8 cellular contexts compared by ENCODE assay signal in the genomic region with DNA sequence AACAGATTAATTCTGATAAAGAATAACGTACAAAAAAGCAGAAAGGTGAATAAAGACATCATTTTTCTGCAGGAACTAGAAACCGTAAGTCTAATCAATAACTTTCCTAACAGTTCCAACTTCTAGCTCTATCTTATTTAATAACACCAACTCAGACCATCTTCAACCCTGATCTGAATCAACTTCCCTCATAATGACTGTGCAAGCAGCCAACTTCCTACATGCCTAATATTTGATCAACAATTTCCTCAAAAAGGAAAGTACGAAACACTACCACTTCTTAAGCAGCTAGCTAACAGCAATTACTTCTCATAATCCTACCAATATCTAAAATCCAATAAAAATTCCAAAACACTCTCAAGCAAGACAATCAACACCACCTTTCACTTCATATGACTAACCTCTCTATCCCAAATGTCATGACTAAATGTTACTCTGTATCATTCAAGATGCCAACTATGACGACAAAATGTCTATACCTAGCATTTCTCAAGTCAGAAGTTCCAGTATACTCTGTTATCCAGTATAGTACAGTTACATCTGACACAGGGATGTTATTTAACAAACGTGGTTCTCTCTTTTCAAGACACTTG. TPM values are rescaled to one million over a fixed set of nuclear protein-coding genes. Genes with fewer than 3 reads are reported as not detected.
DNase-seq lines count a peak whose midpoint lies in the region; ATAC-seq and TF ChIP-seq lines count a peak whose summit lies in the region.

No MANE protein-coding gene starts in this region.

- H3K27me3 ChIP-seq in SJSA1 (replicated peaks) = no peaks in the 10 kb centered on the region
- H3K27me3 ChIP-seq in gastrocnemius medialis = no peaks in the 10 kb centered on the region

- no peaks in the 10 kb centered on the region for H3K9me3 ChIP-seq in SJSA1 (replicated peaks)
- no peaks in the 10 kb centered on the region for H3K9me3 ChIP-seq in gastrocnemius medialis

- H3K36me3 ChIP-seq in SJSA1 (peaks cover 7% of the 10 kb centered on the region; the same call in 1 of the 2 replicates), gastrocnemius medialis (no peaks in the 10 kb centered on the region)

- intact Hi-C loops in gastrocnemius medialis (cut with DNase I; ENCODE audit: low total_unique reads) (no loop called here), posterior vena cava (cut with DNase I) (no loop called here)

- no peak for TF ChIP-seq CTCF in gastrocnemius medialis (IDR thresholded peaks at IDR 0.05 in 4 of 5, conservative IDR thresholded peaks at IDR 0.05 in 1 of 5)

- DNase-seq in SKM-1 treated with dmso at 0.1 percent for 144 hours (lab: John Stamatoyannopoulos, UW; ENCODE audit: unreplicated experiment) = peak; percentile 32
- DNase-seq in SKM-1 (lab: John Stamatoyannopoulos, UW; ENCODE audit: unreplicated experiment) = no peak
- peak in 1 of 2 experiments; percentile 9 for DNase-seq in SJSA1 (ENCODE audit: low read depth in 1 of 2, low spot score in 2 of 2)
- peak; percentile 10 for DNase-seq in fibroblast of peridontal ligament (ENCODE audit: extremely low read depth)
- no peak for DNase-seq in gastrocnemius medialis
- no peak for DNase-seq in posterior vena cava (ENCODE audit: low spot score)
- no peak for DNase-seq in NCI-H128 (lab: John Stamatoyannopoulos, UW; ENCODE audit: unreplicated experiment)

- H3K27ac ChIP-seq in SJSA1 (no peak overlapping the region), gastrocnemius medialis (peak overlapping the region; percentile 86 to 98 (median 91))

- in situ Hi-C loops in gastrocnemius medialis (cut with MboI; ENCODE audit: low sequenced_read_pairs in 4 of 4) = no loop called here

- H3K4me1 ChIP-seq in SJSA1 (replicated peaks) (peaks cover 6% of the 10 kb centered on the region), gastrocnemius medialis (peaks cover 23 to 42% of the 10 kb centered on the region in 2 donors)

- ATAC-seq in gastrocnemius medialis (no peak), GM19035 (IDR thresholded peaks at IDR 0.05; ENCODE audit: unreplicated experiment) (no peak)

- TF ChIP-seq POLR2A in gastrocnemius medialis (IDR thresholded peaks at IDR 0.05) = no peak

- H3K4me3 ChIP-seq in SJSA1 = peak overlapping the region; percentile 64
- peak overlapping the region; percentile 73 to 98 (median 86) for H3K4me3 ChIP-seq in gastrocnemius medialis

RNA-seq across cellular contexts. Expression of a gene that starts 1.7 kb away (rescaled TPM):
- 32.0 and 45.5 TPM in 2 replicates for total RNA-seq in SJSA1 (2014; rRNA removed; shearing (Covaris generic))
- total RNA-seq in gastrocnemius medialis = 10 to 100 TPM; 19.6 to 29.7 (median 25.3) TPM
- total RNA-seq in posterior vena cava = 10 to 100 TPM; 36.7 to 41.5 TPM

Comparison
In these comparisons a context has a peak if more than half of its experiments do, and no peak if none do; other contexts are left out.
1. DNase-seq: peak in SKM-1 treated with dmso at 0.1 percent for 144 hours (single experiment) and fibroblast of peridontal ligament (single experiment); none in SKM-1 (single experiment), gastrocnemius medialis (0 of 2), posterior vena cava (single experiment) and NCI-H128 (single experiment).